ENCODE assay signal across 11 cellular contexts in genomic region chr16:1897692-1898091, GRCh38. TPM values are rescaled to one million over a fixed set of nuclear protein-coding genes. Genes with fewer than 3 reads are reported as not detected.
"Had no signal": no experiment of that assay in that cellular context is flagged by ENCODE, and none has a peak within 500 bp of the region (broad histone marks: within the 10 kb centered on the region; RNA-seq: fewer than 3 reads in every experiment).

No MANE protein-coding gene starts in this region.

RNA-seq across cellular contexts. Expression of gene HS3ST6, which starts 20.5 kb away (rescaled TPM):
- total RNA-seq: OCI-LY7, PC-3, PC-9, Peyer's patch, Right ventricle myocardium inferior, Right ventricle myocardium superior, RPMI7951, SJCRH30, SJSA1, SK-MEL-5 had no signal

RNA-seq across cellular contexts. Expression of gene MEIOB, which starts 25.7 kb away (rescaled TPM):
- total RNA-seq: OCI-LY7, PC-3, PC-9, Peyer's patch, Right ventricle myocardium inferior, Right ventricle myocardium superior, RPMI7951, SJCRH30, SJSA1 had no signal
- polyA plus RNA-seq: SK-N-SH had no signal

RNA-seq across cellular contexts. Expression of gene RPL3L, which starts 56.8 kb away (rescaled TPM):
- total RNA-seq: Peyer's patch, RPMI7951, SJSA1, SK-MEL-5 had no signal
- polyA plus RNA-seq: SK-N-SH had no signal
